In genomic region chr6:32096394-32097258, GRCh38 we compare ENCODE assay signal across 16 cellular contexts. TPM values are rescaled to one million over a fixed set of nuclear protein-coding genes. Genes with fewer than 3 reads are reported as not detected.
DNase-seq lines count a peak whose midpoint lies in the region; ATAC-seq and TF ChIP-seq lines count a peak whose summit lies in the region.
"Had no signal": no experiment of that assay in that cellular context is flagged by ENCODE, and none has a peak within 500 bp of the region (broad histone marks: within the 10 kb centered on the region; RNA-seq: fewer than 3 reads in every experiment).

No MANE protein-coding gene starts in this region.

- peaks cover 0 to 8% of the 10 kb centered on the region in 2 donors for H3K36me3 Mint-ChIP-seq in naive B cell
- no peaks in the 10 kb centered on the region for H3K36me3 Mint-ChIP-seq in activated T-helper 2 cell treated with anti-CD3 and anti-CD28 coated beads, Interferon-gamma antibody, Interleukin-2, Interleukin-4, amounts not matched to agents 10 μg/mL and 5 μg/mL and 100 μg/mL, durations not matched to agents 14 hours and 24 hours and 36 hours (ENCODE audit: low read depth)
- H3K36me3 Mint-ChIP-seq: activated naive CD4-positive, alpha-beta T cell treated with anti-CD3 and anti-CD28 coated beads, Interleukin-2, amount 10 ng/mL, durations not matched to agents 7 days and 5 days had no signal

- WGBS in heart right ventricle, 2 donors: 43 to 48% methylated on average over 83 to 90 of the region's 90 CpGs

- H3K4me3 ChIP-seq in heart right ventricle: peak overlapping the region in 8 of 10 donors; percentile 3 to 25 (median 14)
- peak overlapping the region in 1 of 2 donors; percentile 28 for H3K4me3 ChIP-seq in right atrium auricular region
- peak overlapping the region in 58 of 59 donors; percentile 2 to 60 (median 46) for H3K4me3 ChIP-seq in dorsolateral prefrontal cortex
- H3K4me3 ChIP-seq: transverse colon had no signal

- H3K4me1 Mint-ChIP-seq in naive B cell: peaks cover 0 to 4% (median 4%) of the 10 kb centered on the region in 3 donors
- H3K4me1 Mint-ChIP-seq in activated T-helper 2 cell treated with anti-CD3 and anti-CD28 coated beads, Interferon-gamma antibody, Interleukin-2, Interleukin-4, amounts not matched to agents 10 μg/mL and 5 μg/mL and 100 μg/mL, durations not matched to agents 14 hours and 24 hours and 36 hours (ENCODE audit: low read depth): no peaks in the 10 kb centered on the region
- H3K4me1 Mint-ChIP-seq: activated naive CD4-positive, alpha-beta T cell treated with anti-CD3 and anti-CD28 coated beads, Interleukin-2, amount 10 ng/mL, durations not matched to agents 7 days and 5 days had no signal

- H3K4me1 ChIP-seq in heart right ventricle (peaks cover 3 to 38% (median 23%) of the 10 kb centered on the region in 9 donors), right atrium auricular region (peaks cover 0 to 42% of the 10 kb centered on the region in 2 donors)

- DNase-seq in heart right ventricle: no peak
- no peak for DNase-seq in right atrium auricular region (ENCODE audit: low spot score)
- DNase-seq in dorsolateral prefrontal cortex: no peak
- no peak for DNase-seq in naive B cell
- DNase-seq in cerebellar cortex (ENCODE audit: low spot score): no peak
- DNase-seq in activated T-helper 2 cell treated with anti-CD3 and anti-CD28 coated beads, Interferon-gamma antibody, Interleukin-2, Interleukin-4, amounts not matched to agents 10 μg/mL and 5 μg/mL and 100 μg/mL, durations not matched to agents 14 hours and 24 hours and 36 hours (ENCODE audit: low spot score): no peak
- no peak for DNase-seq in HuH-7.5 (ENCODE audit: low spot score)
- DNase-seq: activated CD4-positive, alpha-beta T cell treated with anti-CD3 and anti-CD28 coated beads, Interleukin-2, amount 50 U/mL, for 4 hours; activated naive CD4-positive, alpha-beta T cell treated with anti-CD3 and anti-CD28 coated beads, Interleukin-2, amount 10 ng/mL, durations not matched to agents 7 days and 5 days; AML-193; NCI-H1436; T-helper 1 cell; transverse colon had no signal

- H3K9me3 Mint-ChIP-seq in naive B cell: peaks cover 0 to 2% (median 0%) of the 10 kb centered on the region in 7 donors
- no peaks in the 10 kb centered on the region for H3K9me3 Mint-ChIP-seq in activated T-helper 2 cell treated with anti-CD3 and anti-CD28 coated beads, Interferon-gamma antibody, Interleukin-2, Interleukin-4, amounts not matched to agents 10 μg/mL and 5 μg/mL and 100 μg/mL, durations not matched to agents 14 hours and 24 hours and 36 hours
- H3K9me3 Mint-ChIP-seq: activated naive CD4-positive, alpha-beta T cell treated with anti-CD3 and anti-CD28 coated beads, Interleukin-2, amount 10 ng/mL, durations not matched to agents 7 days and 5 days; dendritic cell treated with granulocyte-macrophage colony-stimulating factor and Interleukin-4, amounts not matched to agents 40 ng/mL and 50 ng/mL, for 4 days had no signal

- H3K27me3 ChIP-seq in heart right ventricle (peaks cover 0 to 36% (median 22%) of the 10 kb centered on the region in 7 donors), right atrium auricular region (no peaks in the 10 kb centered on the region), dorsolateral prefrontal cortex (peaks cover 0 to 30% (median 13%) of the 10 kb centered on the region in 45 donors)

- peak in 2 of 8 donors; percentile 23 to 43 for ATAC-seq in heart right ventricle
- peak in 1 of 2 donors; percentile 9 for ATAC-seq in naive B cell (ENCODE audit: low read depth in 2 of 2)
- ATAC-seq in HG03565 (IDR thresholded peaks at IDR 0.05; ENCODE audit: unreplicated experiment): no peak

- H3K4me3 Mint-ChIP-seq in naive B cell: peak overlapping the region in 5 of 8 donors; percentile 16 to 47 (median 30)
- no peak overlapping the region for H3K4me3 Mint-ChIP-seq in activated T-helper 2 cell treated with anti-CD3 and anti-CD28 coated beads, Interferon-gamma antibody, Interleukin-2, Interleukin-4, amounts not matched to agents 10 μg/mL and 5 μg/mL and 100 μg/mL, durations not matched to agents 14 hours and 24 hours and 36 hours (ENCODE audit: low read depth)
- H3K4me3 Mint-ChIP-seq: activated naive CD4-positive, alpha-beta T cell treated with anti-CD3 and anti-CD28 coated beads, Interleukin-2, amount 10 ng/mL, durations not matched to agents 7 days and 5 days; dendritic cell treated with granulocyte-macrophage colony-stimulating factor and Interleukin-4, amounts not matched to agents 40 ng/mL and 50 ng/mL, for 4 days had no signal

- H3K27ac ChIP-seq in heart right ventricle (no peak overlapping the region), right atrium auricular region (no peak overlapping the region), dorsolateral prefrontal cortex (peak overlapping the region in 4 of 59 donors; percentile 25 to 80 (median 42))
- H3K27ac ChIP-seq: transverse colon had no signal

- peaks cover 0 to 86% (median 6%) of the 10 kb centered on the region in 9 donors for H3K36me3 ChIP-seq in heart right ventricle
- H3K36me3 ChIP-seq in right atrium auricular region: peaks cover 33% of the 10 kb centered on the region
- H3K36me3 ChIP-seq: transverse colon had no signal

- TF ChIP-seq CTCF in heart right ventricle (IDR thresholded peaks at IDR 0.05) (no peak), right atrium auricular region (IDR thresholded peaks at IDR 0.05) (no peak), dorsolateral prefrontal cortex (IDR thresholded peaks at IDR 0.05 in 54 of 56, conservative IDR thresholded peaks at IDR 0.05 in 2 of 56; ENCODE audit: low read depth in 1 of 56, partially characterized antibody in 56 of 56) (peak in 1 of 56 donors; percentile 23)

- H3K27ac Mint-ChIP-seq in naive B cell: no peak overlapping the region
- no peak overlapping the region for H3K27ac Mint-ChIP-seq in activated T-helper 2 cell treated with anti-CD3 and anti-CD28 coated beads, Interferon-gamma antibody, Interleukin-2, Interleukin-4, amounts not matched to agents 10 μg/mL and 5 μg/mL and 100 μg/mL, durations not matched to agents 14 hours and 24 hours and 36 hours
- H3K27ac Mint-ChIP-seq: activated naive CD4-positive, alpha-beta T cell treated with anti-CD3 and anti-CD28 coated beads, Interleukin-2, amount 10 ng/mL, durations not matched to agents 7 days and 5 days; dendritic cell treated with granulocyte-macrophage colony-stimulating factor and Interleukin-4, amounts not matched to agents 40 ng/mL and 50 ng/mL, for 4 days; progenitor cell of endocrine pancreas had no signal

- intact Hi-C loops in heart right ventricle (cut with DNase I) (no loop called here), dorsolateral prefrontal cortex (cut with DNase I) (no loop called here)
- intact Hi-C loops in activated T-helper 2 cell treated with anti-CD3 and anti-CD28 coated beads, Interferon-gamma antibody, Interleukin-2, Interleukin-4, amounts not matched to agents 10 μg/mL and 5 μg/mL and 100 μg/mL, durations not matched to agents 14 hours and 24 hours and 36 hours (cut with micrococcal nuclease): no loop called here

- peaks cover 23 to 80% (median 65%) of the 10 kb centered on the region in 3 donors for H3K27me3 Mint-ChIP-seq in naive B cell
- H3K27me3 Mint-ChIP-seq in activated T-helper 2 cell treated with anti-CD3 and anti-CD28 coated beads, Interferon-gamma antibody, Interleukin-2, Interleukin-4, amounts not matched to agents 10 μg/mL and 5 μg/mL and 100 μg/mL, durations not matched to agents 14 hours and 24 hours and 36 hours (ENCODE audit: low read depth): peaks cover 49% of the 10 kb centered on the region

- H3K9me3 ChIP-seq in heart right ventricle: no peaks in the 10 kb centered on the region
- H3K9me3 ChIP-seq in right atrium auricular region: no peaks in the 10 kb centered on the region
- H3K9me3 ChIP-seq: transverse colon had no signal

RNA-seq across cellular contexts. Expression of gene TNXB, which starts 12.5 kb away (rescaled TPM):
- total RNA-seq in heart right ventricle: 100 to 1,000 TPM in 1 of 10 donors, 10 to 100 TPM in 9; 36.2 to 123 (median 61.4) TPM
- 10 to 100 TPM; 49.0 to 96.7 TPM for polyA plus RNA-seq in heart right ventricle
- total RNA-seq in right atrium auricular region: 100 to 1,000 TPM; 138 to 210 TPM
- total RNA-seq in dorsolateral prefrontal cortex: 10 to 100 TPM; 10.8 to 47.8 (median 25.8) TPM
- polyA plus RNA-seq in naive B cell (ENCODE audit: low read depth in 6 of 6): under 1 TPM in 2 of 6 donors, not detected in 4; 0.23 to 0.44 TPM
- total RNA-seq in activated T-helper 2 cell treated with anti-CD3 and anti-CD28 coated beads, Interferon-gamma antibody, Interleukin-2, Interleukin-4, amounts not matched to agents 10 μg/mL and 5 μg/mL and 100 μg/mL, durations not matched to agents 14 hours and 24 hours and 36 hours: 4.3 and 5.0 TPM in 2 replicates

RNA-seq across cellular contexts. Expression of gene ATF6B, which starts 31.4 kb away (rescaled TPM):
- total RNA-seq in heart right ventricle (10 to 100 TPM; 20.1 to 44.4 (median 29.4) TPM), right atrium auricular region (10 to 100 TPM; 15.0 to 15.3 TPM), dorsolateral prefrontal cortex (100 to 1,000 TPM in 8 of 120 experiments, 10 to 100 TPM in 112; 61.3 to 117 (median 80.7) TPM)
- polyA plus RNA-seq in heart right ventricle (10 to 100 TPM; 23.4 to 47.0 TPM), naive B cell (ENCODE audit: low read depth in 6 of 6) (10 to 100 TPM; 25.7 to 35.0 (median 32.4) TPM)
- 86.9 and 91.2 TPM in 2 replicates for total RNA-seq in activated T-helper 2 cell treated with anti-CD3 and anti-CD28 coated beads, Interferon-gamma antibody, Interleukin-2, Interleukin-4, amounts not matched to agents 10 μg/mL and 5 μg/mL and 100 μg/mL, durations not matched to agents 14 hours and 24 hours and 36 hours

RNA-seq across cellular contexts. Expression of gene FKBPL, which starts 33.5 kb away (rescaled TPM):
- 1 to 10 TPM in 8 of 10 donors, under 1 TPM in 2; 0.72 to 3.4 (median 2.2) TPM for total RNA-seq in heart right ventricle
- polyA plus RNA-seq in heart right ventricle: 1 to 10 TPM; 3.4 to 7.2 TPM
- 1 to 10 TPM; 1.1 to 3.4 TPM for total RNA-seq in right atrium auricular region
- total RNA-seq in dorsolateral prefrontal cortex: 1 to 10 TPM; 2.2 to 8.2 (median 5.4) TPM
- polyA plus RNA-seq in naive B cell (ENCODE audit: low read depth in 6 of 6): 1 to 10 TPM in 5 of 6 donors, not detected in 1; 1.0 to 3.4 (median 1.6) TPM
- total RNA-seq in activated T-helper 2 cell treated with anti-CD3 and anti-CD28 coated beads, Interferon-gamma antibody, Interleukin-2, Interleukin-4, amounts not matched to agents 10 μg/mL and 5 μg/mL and 100 μg/mL, durations not matched to agents 14 hours and 24 hours and 36 hours: 5.0 and 5.8 TPM in 2 replicates

RNA-seq across cellular contexts. Expression of gene PRRT1, which starts 55.1 kb away (rescaled TPM):
- total RNA-seq in heart right ventricle: 1 to 10 TPM in 3 of 10 donors, under 1 TPM in 7; 0.17 to 1.4 (median 0.49) TPM
- 1 to 10 TPM; 1.1 to 2.9 TPM for polyA plus RNA-seq in heart right ventricle
- 1 to 10 TPM in 1 of 2 donors, under 1 TPM in 1; 0.70 to 1.1 TPM for total RNA-seq in right atrium auricular region
- 100 to 1,000 TPM in 2 of 120 experiments, 10 to 100 TPM in 118; 29.0 to 121 (median 64.1) TPM for total RNA-seq in dorsolateral prefrontal cortex
- not detected for polyA plus RNA-seq in naive B cell (ENCODE audit: low read depth in 6 of 6)
- 0.27 TPM in 1 of 2 replicates, not detected in the other for total RNA-seq in activated T-helper 2 cell treated with anti-CD3 and anti-CD28 coated beads, Interferon-gamma antibody, Interleukin-2, Interleukin-4, amounts not matched to agents 10 μg/mL and 5 μg/mL and 100 μg/mL, durations not matched to agents 14 hours and 24 hours and 36 hours

RNA-seq across cellular contexts. Expression of gene PPT2, which starts 57.3 kb away (rescaled TPM):
- total RNA-seq in heart right ventricle (10 to 100 TPM; 18.0 to 31.8 (median 23.7) TPM), right atrium auricular region (10 to 100 TPM; 19.5 to 27.0 TPM), dorsolateral prefrontal cortex (10 to 100 TPM; 21.2 to 55.9 (median 31.2) TPM)
- polyA plus RNA-seq in heart right ventricle (10 to 100 TPM; 16.8 to 17.6 TPM), naive B cell (ENCODE audit: low read depth in 6 of 6) (1 to 10 TPM in 4 of 6 donors, under 1 TPM in 1, not detected in 1; 0.96 to 3.0 (median 2.0) TPM)
- 11.5 and 12.7 TPM in 2 replicates for total RNA-seq in activated T-helper 2 cell treated with anti-CD3 and anti-CD28 coated beads, Interferon-gamma antibody, Interleukin-2, Interleukin-4, amounts not matched to agents 10 μg/mL and 5 μg/mL and 100 μg/mL, durations not matched to agents 14 hours and 24 hours and 36 hours
